ENCODE assay signal across 14 cellular contexts in the genomic region with DNA sequence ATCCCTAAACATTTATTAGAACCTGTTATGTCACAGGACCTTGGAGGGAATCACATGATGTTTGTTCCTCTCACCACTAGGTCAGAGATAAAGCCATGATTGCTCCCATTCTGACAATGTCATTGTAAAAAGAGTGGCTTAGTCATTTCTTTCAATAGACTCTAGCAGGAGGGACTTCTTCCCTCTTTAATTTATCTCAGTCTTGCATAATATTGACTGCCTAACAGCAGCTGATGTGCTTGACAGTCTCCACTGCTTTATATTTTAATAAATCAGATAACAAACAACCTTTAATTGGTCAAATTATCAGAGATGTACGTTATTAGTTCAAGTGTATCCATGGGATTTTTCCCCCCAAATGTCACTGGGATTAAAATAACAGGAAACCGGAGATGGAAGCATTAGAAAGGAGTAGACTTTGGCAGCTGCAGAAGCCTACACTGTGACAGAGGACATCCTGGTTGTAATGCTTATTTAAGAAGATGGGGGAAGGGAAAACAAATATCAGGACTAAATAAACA. TPM values are rescaled to one million over a fixed set of nuclear protein-coding genes. Genes with fewer than 3 reads are reported as not detected.
DNase-seq lines count a peak whose midpoint lies in the region; ATAC-seq and TF ChIP-seq lines count a peak whose summit lies in the region.
"Had no signal": no experiment of that assay in that cellular context is flagged by ENCODE, and none has a peak within 500 bp of the region (broad histone marks: within the 10 kb centered on the region; RNA-seq: fewer than 3 reads in every experiment).

No MANE protein-coding gene starts in this region.

- no peaks in the 10 kb centered on the region for H3K36me3 Mint-ChIP-seq in CD8-positive, alpha-beta T cell
- no peaks in the 10 kb centered on the region for H3K36me3 Mint-ChIP-seq in activated CD4-positive, alpha-beta memory T cell treated with anti-CD3 and anti-CD28 coated beads, Interleukin-2, amount 10 ng/mL, durations not matched to agents 7 days and 5 days (ENCODE audit: low read depth)
- H3K36me3 Mint-ChIP-seq: stimulated activated memory B cell treated with anti-CD40 and anti-IgM and Interleukin-4, amounts not matched to agents 10 μg/mL and 1 μg/mL and 100 μg/mL, for 72 hours had no signal

- H3K9me3 Mint-ChIP-seq in CD8-positive, alpha-beta T cell: no peaks in the 10 kb centered on the region
- H3K9me3 Mint-ChIP-seq in activated CD4-positive, alpha-beta memory T cell treated with anti-CD3 and anti-CD28 coated beads, Interleukin-2, amount 10 ng/mL, durations not matched to agents 7 days and 5 days: no peaks in the 10 kb centered on the region

- H3K36me3 ChIP-seq in GM23248 (ENCODE audit: low read depth): peaks cover 59% of the 10 kb centered on the region
- H3K36me3 ChIP-seq in CD8-positive, alpha-beta T cell (ENCODE audit: insufficient read depth, low read length): no peaks in the 10 kb centered on the region
- H3K36me3 ChIP-seq: BLaER1 treated with 17β-estradiol and CSF1 and Interleukin-3, amounts not matched to agents 10 nM and 100 nM; SJSA1 had no signal

- TF ChIP-seq CTCF in 22Rv1 (IDR thresholded peaks at IDR 0.05): no peak
- no peak for TF ChIP-seq CTCF in CD8-positive, alpha-beta T cell (IDR thresholded peaks at IDR 0.05)

- H3K4me1 ChIP-seq in GM23248 (ENCODE audit: insufficient read depth): peaks cover 52% of the 10 kb centered on the region
- H3K4me1 ChIP-seq in CD8-positive, alpha-beta T cell (ENCODE audit: insufficient read depth, low read length): no peaks in the 10 kb centered on the region
- H3K4me1 ChIP-seq: body of pancreas had no signal

- H2AFZ ChIP-seq in GM23248: no peak overlapping the region

- no peak overlapping the region for H3K4me3 Mint-ChIP-seq in CD8-positive, alpha-beta T cell
- no peak overlapping the region for H3K4me3 Mint-ChIP-seq in activated CD4-positive, alpha-beta memory T cell treated with anti-CD3 and anti-CD28 coated beads, Interleukin-2, amount 10 ng/mL, durations not matched to agents 7 days and 5 days
- H3K4me3 Mint-ChIP-seq: stimulated activated memory B cell treated with anti-CD40 and anti-IgM and Interleukin-4, amounts not matched to agents 10 μg/mL and 1 μg/mL and 100 μg/mL, for 72 hours had no signal

- POLR2A ChIA-PET in CD8-positive, alpha-beta T cell (lab: Charles Lee): no interaction called here
- POLR2A ChIA-PET in activated CD4-positive, alpha-beta memory T cell treated with anti-CD3 and anti-CD28 coated beads, Interleukin-2, amount 10 ng/mL, durations not matched to agents 7 days and 5 days (lab: Charles Lee): no interaction called here

- H3K4me3 ChIP-seq in GM23248: no peak overlapping the region
- H3K4me3 ChIP-seq in CD8-positive, alpha-beta T cell (ENCODE audit: low read depth, low read length): no peak overlapping the region
- H3K4me3 ChIP-seq: BLaER1 treated with 17β-estradiol and CSF1 and Interleukin-3, amounts not matched to agents 10 nM and 100 nM; body of pancreas; SJSA1 had no signal

- H3K9me3 ChIP-seq in GM23248 (ENCODE audit: low read depth): no peaks in the 10 kb centered on the region
- H3K9me3 ChIP-seq in CD8-positive, alpha-beta T cell (ENCODE audit: low read length): no peaks in the 10 kb centered on the region
- H3K9me3 ChIP-seq: body of pancreas, SJSA1 had no signal

- H3K9ac ChIP-seq in GM23248: no peak overlapping the region
- H3K9ac ChIP-seq: BLaER1 treated with 17β-estradiol and CSF1 and Interleukin-3, amounts not matched to agents 10 nM and 100 nM had no signal

- ATAC-seq in CD8-positive, alpha-beta T cell: no peak
- no peak for ATAC-seq in GM18873 (IDR thresholded peaks at IDR 0.05; ENCODE audit: low FRiP score, unreplicated experiment)
- ATAC-seq: body of pancreas; stimulated activated memory B cell treated with anti-CD40 and anti-IgM and Interleukin-4, amounts not matched to agents 10 μg/mL and 1 μg/mL and 100 μg/mL, for 72 hours had no signal

- intact Hi-C loops in CD8-positive, alpha-beta T cell (cut with DNase I, micrococcal nuclease): no loop called here

- no peaks in the 10 kb centered on the region for H3K9me2 ChIP-seq in GM23248 (ENCODE audit: insufficient read depth)

- H3K27me3 Mint-ChIP-seq in CD8-positive, alpha-beta T cell (ENCODE audit: low read depth): peaks cover 15% of the 10 kb centered on the region
- H3K27me3 Mint-ChIP-seq in activated CD4-positive, alpha-beta memory T cell treated with anti-CD3 and anti-CD28 coated beads, Interleukin-2, amount 10 ng/mL, durations not matched to agents 7 days and 5 days: peaks cover 39% of the 10 kb centered on the region

- H4K20me1 ChIP-seq in GM23248 (ENCODE audit: insufficient read depth): no peaks in the 10 kb centered on the region
- H4K20me1 ChIP-seq: BLaER1 treated with 17β-estradiol and CSF1 and Interleukin-3, amounts not matched to agents 10 nM and 100 nM had no signal

- 53% methylated on average over 2 of the region's 2 CpGs for WGBS in GM23248 (ENCODE audit: low coverage in 1 of 2, low lambda C conversion rate in 2 of 2, missing lambda C conversion rate in 2 of 2), 2 experiments

- CTCF ChIA-PET in CD8-positive, alpha-beta T cell (lab: Charles Lee): no interaction called here
- CTCF ChIA-PET in activated CD4-positive, alpha-beta memory T cell treated with anti-CD3 and anti-CD28 coated beads, Interleukin-2, amount 10 ng/mL, durations not matched to agents 7 days and 5 days (lab: Charles Lee): no interaction called here

- H3K27ac ChIP-seq in 22Rv1 (peak overlapping the region; percentile 40), GM23248 (peak overlapping the region; percentile 5; the same call in 1 of the 2 replicates)
- no peak overlapping the region for H3K27ac ChIP-seq in CD8-positive, alpha-beta T cell (ENCODE audit: low read depth, low read length)
- H3K27ac ChIP-seq: body of pancreas, SJSA1 had no signal

- H3K79me2 ChIP-seq in GM23248 (ENCODE audit: insufficient read depth): peaks cover 85% of the 10 kb centered on the region

- no peak overlapping the region for H3K4me2 ChIP-seq in GM23248 (ENCODE audit: unreplicated experiment)

- peaks cover 85% of the 10 kb centered on the region for H3F3A ChIP-seq in GM23248 (ENCODE audit: insufficient read depth)

- no peak overlapping the region for H3K27ac Mint-ChIP-seq in CD8-positive, alpha-beta T cell
- H3K27ac Mint-ChIP-seq in activated CD4-positive, alpha-beta memory T cell treated with anti-CD3 and anti-CD28 coated beads, Interleukin-2, amount 10 ng/mL, durations not matched to agents 7 days and 5 days: no peak overlapping the region
- H3K27ac Mint-ChIP-seq: stimulated activated memory B cell treated with anti-CD40 and anti-IgM and Interleukin-4, amounts not matched to agents 10 μg/mL and 1 μg/mL and 100 μg/mL, for 72 hours had no signal

- no peak for DNase-seq in GM23248
- peak; percentile 72 for DNase-seq in left kidney (ENCODE audit: low read depth, low spot score)
- no peak for DNase-seq in CD8-positive, alpha-beta T cell
- no peak for DNase-seq in epidermal melanocyte (ENCODE audit: insufficient read length, low spot score)
- DNase-seq in activated CD4-positive, alpha-beta memory T cell treated with anti-CD3 and anti-CD28 coated beads, Interleukin-2, amount 10 ng/mL, durations not matched to agents 7 days and 5 days: no peak
- DNase-seq: activated CD4-positive, alpha-beta T cell treated with anti-CD3 and anti-CD28 coated beads for 48 hours; body of pancreas; NCI-H226 had no signal

- no peaks in the 10 kb centered on the region for H3K27me3 ChIP-seq in GM23248 (replicated peaks; ENCODE audit: insufficient read depth)
- no peaks in the 10 kb centered on the region for H3K27me3 ChIP-seq in CD8-positive, alpha-beta T cell (ENCODE audit: insufficient read depth, low read length)
- H3K27me3 ChIP-seq: BLaER1 treated with 17β-estradiol and CSF1 and Interleukin-3, amounts not matched to agents 10 nM and 100 nM; body of pancreas; SJSA1 had no signal

- in situ Hi-C loops in GM23248 (cut with MboI): no loop called here

- no peaks in the 10 kb centered on the region for H3K4me1 Mint-ChIP-seq in CD8-positive, alpha-beta T cell (ENCODE audit: low read depth)
- no peaks in the 10 kb centered on the region for H3K4me1 Mint-ChIP-seq in activated CD4-positive, alpha-beta memory T cell treated with anti-CD3 and anti-CD28 coated beads, Interleukin-2, amount 10 ng/mL, durations not matched to agents 7 days and 5 days
- H3K4me1 Mint-ChIP-seq: stimulated activated memory B cell treated with anti-CD40 and anti-IgM and Interleukin-4, amounts not matched to agents 10 μg/mL and 1 μg/mL and 100 μg/mL, for 72 hours had no signal

TF ChIP-seq in PFSK-1, 5 proteins besides CTCF, POLR2A, EP300 and RAD21 (continues in another document):
- peak; percentile 90 for TF ChIP-seq POLR2AphosphoS5 (IDR thresholded peaks at IDR 0.05; ENCODE audit: low read depth, low read length)
- peak in 1 of 2 experiments; percentile 83; a peak in 2 of 4 replicates for TF ChIP-seq REST (IDR thresholded peaks at IDR 0.05; ENCODE audit: insufficient read depth in 1 of 2, low read depth in 2 of 2, low read length in 2 of 2)

RNA-seq across cellular contexts. Expression of gene LAMA4, which starts 39.6 kb away (rescaled TPM):
- total RNA-seq in GM23248 (2014; rRNA removed; shearing (Covaris generic)): 429 and 440 TPM in 2 replicates
- 331 and 339 TPM in 2 replicates for polyA plus RNA-seq in GM23248 (2016; fragmentation: Nextera tagmentation; extraction: Ambion mirVana)
- 185 TPM for polyA plus RNA-seq in PFSK-1 (2012; ENCODE audit: insufficient read length, low read depth)
- total RNA-seq in CD8-positive, alpha-beta T cell: not detected
- not detected for total RNA-seq in activated CD4-positive, alpha-beta memory T cell treated with anti-CD3 and anti-CD28 coated beads, Interleukin-2, amount 10 ng/mL, durations not matched to agents 7 days and 5 days

Comparison
In these comparisons a context has a peak if more than half of its experiments do, and no peak if none do; other contexts are left out.
1. RNA of gene LAMA4, which starts 39.6 kb away (total RNA-seq): 429 to 440 TPM in GM23248; not detected in CD8-positive, alpha-beta T cell and not detected in activated CD4-positive, alpha-beta memory T cell treated with anti-CD3 and anti-CD28 coated beads, Interleukin-2, amount 10 ng/mL, durations not matched to agents 7 days and 5 days; every median in the first group is over 100 times any median in the second.